In the genomic region with DNA sequence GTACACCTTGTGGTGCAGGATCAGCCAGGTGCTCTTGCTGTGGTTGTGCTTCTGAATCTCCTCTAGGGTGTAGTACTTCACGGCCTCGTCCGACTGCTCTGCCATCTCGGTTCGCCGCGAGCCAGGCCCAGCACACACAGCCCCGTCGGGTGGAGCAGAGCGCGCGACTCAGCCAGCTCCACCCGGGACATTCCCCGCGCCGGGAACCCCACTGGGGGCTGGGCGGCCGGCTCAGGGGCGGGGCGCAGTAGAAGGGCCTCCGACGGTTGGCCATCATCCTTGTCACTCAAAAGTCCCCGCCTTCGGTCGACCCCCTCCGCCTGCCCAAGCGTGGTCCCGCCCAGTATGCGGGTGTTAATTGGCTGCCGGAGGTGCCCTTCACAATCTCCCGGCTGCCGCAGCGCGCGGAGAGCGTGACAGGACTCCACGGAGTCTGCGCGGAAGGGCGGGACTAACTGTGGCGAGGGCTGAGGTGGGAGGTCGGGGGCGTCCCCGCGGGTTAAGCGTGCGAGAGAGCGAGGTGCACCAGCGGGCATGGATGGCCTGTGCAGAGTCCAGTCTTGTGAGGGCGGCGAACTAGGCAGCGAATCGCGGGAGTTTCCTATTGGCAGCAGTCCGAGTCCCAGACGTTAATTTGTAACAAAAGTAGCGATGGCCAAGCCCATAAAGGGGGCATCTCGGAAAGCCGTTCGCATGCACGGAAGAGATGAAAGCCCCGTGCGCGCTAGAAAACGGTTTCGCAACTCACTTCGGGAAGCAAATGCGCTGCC, we compare ENCODE assay signal across 1 cellular context.
TF ChIP-seq lines count a peak whose summit lies in the region.

Gene CYB5A (minus strand): TSS at position 193 of the 770 bp plus-strand sequence. CDS start 88 bp downstream, at position 105.

TF ChIP-seq in HepG2, 621 proteins besides CTCF, POLR2A, EP300 and RAD21 (continued from another document and continues in another):
- no peak; the same call in 1 of the 2 replicates for TF ChIP-seq TBX3 (IDR thresholded peaks at IDR 0.05; ENCODE audit: borderline replicate concordance)
- no peak for TF ChIP-seq AGO1 (IDR thresholded peaks at IDR 0.05; ENCODE audit: low read depth, low read length, poor library complexity, severe bottlenecking)
- 0 out of 2 replicates have a peak, but pooled peaks have one; percentile 62 for TF ChIP-seq U2AF2 (IDR thresholded peaks at IDR 0.05; ENCODE audit: low read depth, low read length)
- TF ChIP-seq TARDBP (CRISPR knock-in tag; IDR thresholded peaks at IDR 0.05) = peak; percentile 22; the same call in 1 of the 2 replicates
- TF ChIP-seq GLMP (CRISPR knock-in tag; IDR thresholded peaks at IDR 0.05; ENCODE audit: borderline replicate concordance) = no peak
- no peak for TF ChIP-seq ZNF850 (CRISPR knock-in tag; conservative IDR thresholded peaks at IDR 0.05)
- TF ChIP-seq ZNF33B (CRISPR knock-in tag; IDR thresholded peaks at IDR 0.05) = 0 out of 2 replicates have a peak, but pooled peaks have one; percentile 51
- TF ChIP-seq PLRG1 (conservative IDR thresholded peaks at IDR 0.05) = no peak
- TF ChIP-seq POGK (CRISPR knock-in tag; conservative IDR thresholded peaks at IDR 0.05) = no peak
- TF ChIP-seq, protein P1, sequence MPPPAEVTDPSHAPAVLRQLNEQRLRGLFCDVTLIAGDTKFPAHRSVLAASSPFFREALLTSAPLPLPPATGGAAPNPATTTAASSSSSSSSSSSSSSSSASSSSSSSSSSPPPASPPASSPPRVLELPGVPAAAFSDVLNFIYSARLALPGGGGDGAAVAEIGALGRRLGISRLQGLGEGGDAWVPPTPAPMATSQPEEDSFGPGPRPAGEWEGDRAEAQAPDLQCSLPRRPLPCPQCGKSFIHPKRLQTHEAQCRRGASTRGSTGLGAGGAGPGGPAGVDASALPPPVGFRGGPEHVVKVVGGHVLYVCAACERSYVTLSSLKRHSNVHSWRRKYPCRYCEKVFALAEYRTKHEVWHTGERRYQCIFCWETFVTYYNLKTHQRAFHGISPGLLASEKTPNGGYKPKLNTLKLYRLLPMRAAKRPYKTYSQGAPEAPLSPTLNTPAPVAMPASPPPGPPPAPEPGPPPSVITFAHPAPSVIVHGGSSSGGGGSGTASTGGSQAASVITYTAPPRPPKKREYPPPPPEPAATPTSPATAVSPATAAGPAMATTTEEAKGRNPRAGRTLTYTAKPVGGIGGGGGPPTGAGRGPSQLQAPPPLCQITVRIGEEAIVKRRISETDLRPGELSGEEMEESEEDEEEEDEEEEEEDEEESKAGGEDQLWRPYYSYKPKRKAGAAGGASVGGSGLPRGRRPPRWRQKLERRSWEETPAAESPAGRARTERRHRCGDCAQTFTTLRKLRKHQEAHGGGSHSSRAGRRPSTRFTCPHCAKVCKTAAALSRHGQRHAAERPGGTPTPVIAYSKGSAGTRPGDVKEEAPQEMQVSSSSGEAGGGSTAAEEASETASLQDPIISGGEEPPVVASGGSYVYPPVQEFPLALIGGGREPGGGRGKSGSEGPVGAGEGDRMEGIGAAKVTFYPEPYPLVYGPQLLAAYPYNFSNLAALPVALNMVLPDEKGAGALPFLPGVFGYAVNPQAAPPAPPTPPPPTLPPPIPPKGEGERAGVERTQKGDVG (CRISPR knock-in tag; IDR thresholded peaks at IDR 0.05; ENCODE audit: borderline replicate concordance) = no peak
- TF ChIP-seq, protein P2, sequence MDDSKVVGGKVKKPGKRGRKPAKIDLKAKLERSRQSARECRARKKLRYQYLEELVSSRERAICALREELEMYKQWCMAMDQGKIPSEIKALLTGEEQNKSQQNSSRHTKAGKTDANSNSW (CRISPR knock-in tag; IDR thresholded peaks at IDR 0.05; ENCODE audit: borderline replicate concordance) = peak; percentile 42; the same call in 1 of the 2 replicates
- peak; percentile 60; the same call in 1 of the 2 replicates for TF ChIP-seq TFAP4 (IDR thresholded peaks at IDR 0.05; ENCODE audit: borderline replicate concordance, low read depth)
- peak; percentile 81 for TF ChIP-seq CREB1 (IDR thresholded peaks at IDR 0.05)
- peak; percentile 88 for TF ChIP-seq CREB1 (CRISPR knock-in tag; IDR thresholded peaks at IDR 0.05)
- no peak for TF ChIP-seq MLLT10 (CRISPR knock-in tag; IDR thresholded peaks at IDR 0.05)
- TF ChIP-seq, protein P3, sequence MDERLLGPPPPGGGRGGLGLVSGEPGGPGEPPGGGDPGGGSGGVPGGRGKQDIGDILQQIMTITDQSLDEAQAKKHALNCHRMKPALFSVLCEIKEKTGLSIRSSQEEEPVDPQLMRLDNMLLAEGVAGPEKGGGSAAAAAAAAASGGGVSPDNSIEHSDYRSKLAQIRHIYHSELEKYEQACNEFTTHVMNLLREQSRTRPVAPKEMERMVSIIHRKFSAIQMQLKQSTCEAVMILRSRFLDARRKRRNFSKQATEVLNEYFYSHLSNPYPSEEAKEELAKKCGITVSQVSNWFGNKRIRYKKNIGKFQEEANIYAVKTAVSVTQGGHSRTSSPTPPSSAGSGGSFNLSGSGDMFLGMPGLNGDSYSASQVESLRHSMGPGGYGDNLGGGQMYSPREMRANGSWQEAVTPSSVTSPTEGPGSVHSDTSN (CRISPR knock-in tag; IDR thresholded peaks at IDR 0.05) = peak; percentile 99
- TF ChIP-seq ARNT2 (CRISPR knock-in tag; IDR thresholded peaks at IDR 0.05; ENCODE audit: low read depth) = peak; percentile 23; the same call in 1 of the 2 replicates
- no peak for TF ChIP-seq ATF4 (CRISPR knock-in tag; IDR thresholded peaks at IDR 0.05)
- peak; percentile 66; the same call in 1 of the 2 replicates for TF ChIP-seq NFATC3 (CRISPR knock-in tag; IDR thresholded peaks at IDR 0.05)
- TF ChIP-seq ZMAT3 (CRISPR knock-in tag; conservative IDR thresholded peaks at IDR 0.05) = no peak; the same call in 1 of the 2 replicates
- TF ChIP-seq SOX13 (IDR thresholded peaks at IDR 0.05) = 0 out of 2 replicates have a peak, but pooled peaks have one; percentile 9
- TF ChIP-seq SOX13 (CRISPR knock-in tag; conservative IDR thresholded peaks at IDR 0.05 in 1 of 2, IDR thresholded peaks at IDR 0.05 in 1 of 2) = peak in 1 of 2 experiments; percentile 66; a peak in 1 of 4 replicates
- no peak for TF ChIP-seq ZNF138 (CRISPR knock-in tag; IDR thresholded peaks at IDR 0.05; ENCODE audit: low read depth)
- no peak for TF ChIP-seq SNAPC5 (CRISPR knock-in tag; IDR thresholded peaks at IDR 0.05; ENCODE audit: borderline replicate concordance)
- peak; percentile 18 for TF ChIP-seq YY1 (IDR thresholded peaks at IDR 0.05; ENCODE audit: insufficient read depth, insufficient replicate concordance, low read depth, low read length)
- TF ChIP-seq SP1 (IDR thresholded peaks at IDR 0.05) = peak; percentile 54; the same call in 1 of the 2 replicates
- TF ChIP-seq SP1 (CRISPR knock-in tag; IDR thresholded peaks at IDR 0.05) = peak; percentile 92
- peak; percentile 32; the same call in 1 of the 2 replicates for TF ChIP-seq IRF9 (CRISPR knock-in tag; IDR thresholded peaks at IDR 0.05; ENCODE audit: borderline replicate concordance)
- TF ChIP-seq NCOA2 (CRISPR knock-in tag; IDR thresholded peaks at IDR 0.05) = peak; percentile 68; the same call in 1 of the 2 replicates
- no peak for TF ChIP-seq HCFC1 (IDR thresholded peaks at IDR 0.05; ENCODE audit: low read depth, low read length)
- no peak; the same call in none of the 2 replicates for TF ChIP-seq SMAD3 (CRISPR knock-in tag; IDR thresholded peaks at IDR 0.05)
- TF ChIP-seq HMG20A (CRISPR knock-in tag; IDR thresholded peaks at IDR 0.05; ENCODE audit: borderline replicate concordance) = peak; percentile 45; the same call in 1 of the 2 replicates
- TF ChIP-seq SP2 (CRISPR knock-in tag; IDR thresholded peaks at IDR 0.05) = peak; percentile 98
- TF ChIP-seq, protein P4, sequence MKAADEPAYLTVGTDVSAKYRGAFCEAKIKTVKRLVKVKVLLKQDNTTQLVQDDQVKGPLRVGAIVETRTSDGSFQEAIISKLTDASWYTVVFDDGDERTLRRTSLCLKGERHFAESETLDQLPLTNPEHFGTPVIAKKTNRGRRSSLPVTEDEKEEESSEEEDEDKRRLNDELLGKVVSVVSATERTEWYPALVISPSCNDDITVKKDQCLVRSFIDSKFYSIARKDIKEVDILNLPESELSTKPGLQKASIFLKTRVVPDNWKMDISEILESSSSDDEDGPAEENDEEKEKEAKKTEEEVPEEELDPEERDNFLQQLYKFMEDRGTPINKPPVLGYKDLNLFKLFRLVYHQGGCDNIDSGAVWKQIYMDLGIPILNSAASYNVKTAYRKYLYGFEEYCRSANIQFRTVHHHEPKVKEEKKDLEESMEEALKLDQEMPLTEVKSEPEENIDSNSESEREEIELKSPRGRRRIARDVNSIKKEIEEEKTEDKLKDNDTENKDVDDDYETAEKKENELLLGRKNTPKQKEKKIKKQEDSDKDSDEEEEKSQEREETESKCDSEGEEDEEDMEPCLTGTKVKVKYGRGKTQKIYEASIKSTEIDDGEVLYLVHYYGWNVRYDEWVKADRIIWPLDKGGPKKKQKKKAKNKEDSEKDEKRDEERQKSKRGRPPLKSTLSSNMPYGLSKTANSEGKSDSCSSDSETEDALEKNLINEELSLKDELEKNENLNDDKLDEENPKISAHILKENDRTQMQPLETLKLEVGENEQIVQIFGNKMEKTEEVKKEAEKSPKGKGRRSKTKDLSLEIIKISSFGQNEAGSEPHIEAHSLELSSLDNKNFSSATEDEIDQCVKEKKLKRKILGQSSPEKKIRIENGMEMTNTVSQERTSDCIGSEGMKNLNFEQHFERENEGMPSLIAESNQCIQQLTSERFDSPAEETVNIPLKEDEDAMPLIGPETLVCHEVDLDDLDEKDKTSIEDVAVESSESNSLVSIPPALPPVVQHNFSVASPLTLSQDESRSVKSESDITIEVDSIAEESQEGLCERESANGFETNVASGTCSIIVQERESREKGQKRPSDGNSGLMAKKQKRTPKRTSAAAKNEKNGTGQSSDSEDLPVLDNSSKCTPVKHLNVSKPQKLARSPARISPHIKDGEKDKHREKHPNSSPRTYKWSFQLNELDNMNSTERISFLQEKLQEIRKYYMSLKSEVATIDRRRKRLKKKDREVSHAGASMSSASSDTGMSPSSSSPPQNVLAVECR (CRISPR knock-in tag; IDR thresholded peaks at IDR 0.05; ENCODE audit: borderline replicate concordance) = peak; percentile 50; the same call in 1 of the 2 replicates
- TF ChIP-seq ATF7-NPFF (CRISPR knock-in tag; IDR thresholded peaks at IDR 0.05; ENCODE audit: low read depth) = 0 out of 2 replicates have a peak, but pooled peaks have one; percentile 29
- TF ChIP-seq MED13 (CRISPR knock-in tag; IDR thresholded peaks at IDR 0.05) = peak; percentile 71; the same call in 1 of the 2 replicates
- TF ChIP-seq ZNF781 (CRISPR knock-in tag; IDR thresholded peaks at IDR 0.05; ENCODE audit: borderline replicate concordance, not compliant biosample characterization) = no peak
- no peak for TF ChIP-seq U2AF1 (optimal IDR thresholded peaks at IDR 0.05; ENCODE audit: low read depth, low read length)
- TF ChIP-seq ZSCAN30 (CRISPR knock-in tag; IDR thresholded peaks at IDR 0.05) = 0 out of 2 replicates have a peak, but pooled peaks have one; percentile 21
- TF ChIP-seq ZFP62 (CRISPR knock-in tag; IDR thresholded peaks at IDR 0.05) = no peak
- no peak for TF ChIP-seq ZNF234 (CRISPR knock-in tag; conservative IDR thresholded peaks at IDR 0.05)
- no peak for TF ChIP-seq CENPX (CRISPR knock-in tag; IDR thresholded peaks at IDR 0.05)
- TF ChIP-seq ZNF678 (CRISPR knock-in tag; IDR thresholded peaks at IDR 0.05) = no peak
- peak; percentile 94; the same call in 1 of the 2 replicates for TF ChIP-seq ZNF337 (CRISPR knock-in tag; IDR thresholded peaks at IDR 0.05; ENCODE audit: borderline replicate concordance, low read depth)
- TF ChIP-seq REXO4 (CRISPR knock-in tag; IDR thresholded peaks at IDR 0.05; ENCODE audit: borderline replicate concordance) = no peak
